ENCODE assay signal across 26 cellular contexts in the genomic region with DNA sequence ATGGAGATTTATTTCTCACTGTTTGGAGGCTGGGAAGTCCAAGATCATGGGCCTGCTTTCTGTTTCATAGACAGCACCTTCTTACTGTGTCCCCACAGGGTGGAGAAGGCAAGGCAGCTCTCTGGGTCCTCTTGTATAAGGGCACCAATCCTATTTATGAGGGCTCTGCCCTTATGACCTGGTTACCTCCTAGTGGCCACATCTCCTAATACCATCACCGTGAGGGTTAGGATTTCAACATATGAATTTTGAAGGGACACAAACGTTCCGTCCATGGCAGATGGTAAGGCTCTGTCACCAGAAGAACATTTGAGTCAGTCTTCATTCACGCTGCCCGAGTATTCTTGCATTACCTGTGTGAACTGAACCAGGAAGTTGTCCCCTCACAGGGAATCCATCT. TPM values are rescaled to one million over a fixed set of nuclear protein-coding genes. Genes with fewer than 3 reads are reported as not detected.
A peak's percentile ranks its signal among the peaks of the same experiment; 100 is the strongest.
DNase-seq lines count a peak whose midpoint lies in the region; ATAC-seq and TF ChIP-seq lines count a peak whose summit lies in the region.
"Had no signal": no experiment of that assay in that cellular context is flagged by ENCODE, and none has a peak within 500 bp of the region (broad histone marks: within the 10 kb centered on the region; RNA-seq: fewer than 3 reads in every experiment).

No MANE protein-coding gene starts in this region.

- H3K36me3 Mint-ChIP-seq in Caco-2 (ENCODE audit: insufficient read depth, unreplicated experiment) = no peaks in the 10 kb centered on the region
- H3K36me3 Mint-ChIP-seq: neural progenitor cell had no signal

- H3K79me2 ChIP-seq in OCI-LY7 (ENCODE audit: insufficient read depth, low read depth, low read length) = peaks cover 17% of the 10 kb centered on the region; the same call in 1 of the 2 replicates

- peak overlapping the region; percentile 36; the same call in 1 of the 2 replicates for H2AFZ ChIP-seq in OCI-LY7 (ENCODE audit: low read length)
- H2AFZ ChIP-seq: neural progenitor cell had no signal

- WGBS in right lobe of liver (ENCODE audit: insufficient coverage, low coverage, low lambda C conversion rate, missing lambda C conversion rate) = 72% methylated on average over 5 of the region's 5 CpGs

- peak overlapping the region; percentile 37 for H3K27ac Mint-ChIP-seq in Caco-2 (ENCODE audit: unreplicated experiment)
- H3K27ac Mint-ChIP-seq: activated CD4-positive, alpha-beta T cell treated with anti-CD3 and anti-CD28 coated beads, Interleukin-2, amount 10 ng/mL, durations not matched to agents 24 days and 14 days; activated naive CD8-positive, alpha-beta T cell treated with anti-CD3 and anti-CD28 coated beads, Interleukin-2, amount 50 U/mL, for 24 hours; CD4-positive, alpha-beta T cell; neural progenitor cell; progenitor cell of endocrine pancreas; T-helper 1 cell treated with Interleukin-12 subunit alpha and Interleukin-12 subunit beta and Interleukin-4 antibody, amounts not matched to agents 30 μg/mL and 1 μg/mL, for 36 hours had no signal

- no peaks in the 10 kb centered on the region for H3K9me3 Mint-ChIP-seq in Caco-2 (ENCODE audit: unreplicated experiment)
- H3K9me3 Mint-ChIP-seq: activated CD4-positive, alpha-beta T cell treated with anti-CD3 and anti-CD28 coated beads, Interleukin-2, amount 10 ng/mL, durations not matched to agents 24 days and 14 days; activated naive CD8-positive, alpha-beta T cell treated with anti-CD3 and anti-CD28 coated beads, Interleukin-2, amount 50 U/mL, for 24 hours; CD4-positive, alpha-beta T cell; neural progenitor cell; T-helper 1 cell treated with Interleukin-12 subunit alpha and Interleukin-12 subunit beta and Interleukin-4 antibody, amounts not matched to agents 30 μg/mL and 1 μg/mL, for 36 hours had no signal

- H3K4me2 ChIP-seq in OCI-LY7 (ENCODE audit: low read length) = peak overlapping the region; percentile 66
- H3K4me2 ChIP-seq: neural progenitor cell had no signal

- no peaks in the 10 kb centered on the region for H4K20me1 ChIP-seq in OCI-LY7 (ENCODE audit: insufficient read depth, low read length)

- BruUV-seq in Caco-2 (replicated peaks; lab: Mats Ljungman, UMichigan) = no TSS peak
- BruUV-seq in OCI-LY7 (replicated peaks; lab: Mats Ljungman, UMichigan) = no TSS peak

- H3K4me3 ChIP-seq in Caco-2 (ENCODE audit: low read depth, low read length) (no peak overlapping the region), OCI-LY7 (ENCODE audit: low read depth, low read length, poor library complexity, severe bottlenecking) (peak overlapping the region; percentile 39), right lobe of liver (no peak overlapping the region)
- H3K4me3 ChIP-seq: body of pancreas, lower lobe of right lung, neural progenitor cell, SJSA1 had no signal

- no peak for ATAC-seq in right lobe of liver
- no peak for ATAC-seq in GM21423 (IDR thresholded peaks at IDR 0.05; ENCODE audit: unreplicated experiment)
- no peak for ATAC-seq in HG03571 (IDR thresholded peaks at IDR 0.05; ENCODE audit: unreplicated experiment)
- ATAC-seq: body of pancreas, esophagus mucosa, HCT116, lower lobe of right lung had no signal

- in situ Hi-C loops in GM13977 (cut with MboI; ENCODE audit: low pct_unique_long_range_greater_than_20kb, low sequenced_read_pairs, unreplicated experiment) = no loop called here

- H3K27me3 ChIP-seq in Caco-2 (replicated peaks; ENCODE audit: control insufficient read depth, insufficient read depth, low read length) = no peaks in the 10 kb centered on the region
- no peaks in the 10 kb centered on the region for H3K27me3 ChIP-seq in right lobe of liver
- H3K27me3 ChIP-seq: body of pancreas, neural progenitor cell, SJSA1 had no signal

- TF ChIP-seq CTCF in Caco-2 (IDR thresholded peaks at IDR 0.05; ENCODE audit: insufficient read depth in 1 of 2, low read depth in 1 of 2, low read length in 1 of 2, severe bottlenecking in 1 of 2, unreplicated experiment in 1 of 2) = no peak
- peak; percentile 1 for TF ChIP-seq CTCF in GM13977 (IDR thresholded peaks at IDR 0.05; ENCODE audit: extremely low read depth, insufficient read depth, missing control alignments)
- peak; percentile 64 for TF ChIP-seq CTCF in OCI-LY7 (conservative IDR thresholded peaks at IDR 0.05; ENCODE audit: low read length)
- TF ChIP-seq CTCF in right lobe of liver (IDR thresholded peaks at IDR 0.05) = no peak

- H3K27me3 Mint-ChIP-seq in Caco-2 (ENCODE audit: insufficient read depth, unreplicated experiment) = no peaks in the 10 kb centered on the region
- H3K27me3 Mint-ChIP-seq: activated CD4-positive, alpha-beta T cell treated with anti-CD3 and anti-CD28 coated beads, Interleukin-2, amount 10 ng/mL, durations not matched to agents 24 days and 14 days; progenitor cell of endocrine pancreas had no signal

- POLR2A ChIA-PET in Caco-2 (lab: Charles Lee) = no interaction called here
- POLR2A ChIA-PET in OCI-LY7 (lab: Charles Lee) = interaction anchor here (1.0 to 3.5 kb wide), 8 partner anchors 7 to 157 kb away, joined by 3 to 35 read pairs (median 4); no protein-coding TSS in a partner anchor

- intact Hi-C loops in Caco-2 (cut with micrococcal nuclease; ENCODE audit: unreplicated experiment) (no loop called here), OCI-LY7 (cut with micrococcal nuclease; ENCODE audit: unreplicated experiment) (loop anchor here (1.0 kb wide), 1 partner anchor 149 kb away; the partner anchor contains the start of gene DAP), right lobe of liver (cut with DNase I) (no loop called here)

- no peaks in the 10 kb centered on the region for H3K36me3 ChIP-seq in Caco-2 (ENCODE audit: control insufficient read depth, insufficient read depth, low read length)
- H3K36me3 ChIP-seq in OCI-LY7 (ENCODE audit: insufficient read depth, low read length) = peaks cover 4% of the 10 kb centered on the region; the same call in 1 of the 2 replicates
- H3K36me3 ChIP-seq in right lobe of liver = no peaks in the 10 kb centered on the region
- H3K36me3 ChIP-seq: lower lobe of right lung, neural progenitor cell had no signal

- H3K9me2 ChIP-seq in OCI-LY7 (ENCODE audit: insufficient read depth, low read length) = no peaks in the 10 kb centered on the region

- no peak for DNase-seq in Caco-2
- DNase-seq in GM13977 (ENCODE audit: low spot score) = no peak
- DNase-seq in OCI-LY7 (ENCODE audit: low spot score) = peak; percentile 57
- DNase-seq in right lobe of liver = no peak
- no peak for DNase-seq in NCI-H2171 (lab: John Stamatoyannopoulos, UW)
- no peak for DNase-seq in NCI-H226
- DNase-seq: activated CD4-positive, alpha-beta T cell treated with anti-CD3 and anti-CD28 coated beads, Interleukin-2, amount 10 ng/mL, durations not matched to agents 24 days and 14 days; activated naive CD8-positive, alpha-beta T cell treated with anti-CD3 and anti-CD28 coated beads, Interleukin-2, amount 50 U/mL, for 24 hours; body of pancreas; CD4-positive, alpha-beta T cell; DMS153; effector CD8-positive, alpha-beta T cell; hypothalamus; lower lobe of right lung; NCI-H1105 treated with DMSO at 0.1 percent for 48 hours; NCI-H2081 treated with DMSO at 0.1 percent for 48 hours; NK-92 treated with Interleukin-12 subunit alpha and Interleukin-12 subunit beta, amount 100 ng/mL, for 24 hours; substantia nigra had no signal

- H3K4me1 ChIP-seq in Caco-2 (peaks cover 16% of the 10 kb centered on the region), OCI-LY7 (ENCODE audit: insufficient read depth, low read length, poor library complexity, severe bottlenecking) (peaks cover 79% of the 10 kb centered on the region), right lobe of liver (peaks cover 0 to 16% (median 5%) of the 10 kb centered on the region in 4 donors)
- H3K4me1 ChIP-seq: body of pancreas had no signal

- no peak for TF ChIP-seq POLR2A in right lobe of liver (IDR thresholded peaks at IDR 0.05)

- H3K27ac ChIP-seq in OCI-LY7 (ENCODE audit: low read depth, low read length, poor library complexity, severe bottlenecking) = peak overlapping the region; percentile 77
- H3K27ac ChIP-seq in right lobe of liver = peak overlapping the region in 2 of 3 donors; percentile 82 to 83
- H3K27ac ChIP-seq: body of pancreas, lower lobe of right lung, neural progenitor cell, SJSA1 had no signal

- no peaks in the 10 kb centered on the region; the same call in 1 of the 2 replicates for H3K9me3 ChIP-seq in Caco-2
- no peaks in the 10 kb centered on the region for H3K9me3 ChIP-seq in OCI-LY7 (ENCODE audit: low read length)
- H3K9me3 ChIP-seq in right lobe of liver = no peaks in the 10 kb centered on the region
- H3K9me3 ChIP-seq: body of pancreas, lower lobe of right lung, SJSA1 had no signal

- H3K4me1 Mint-ChIP-seq in Caco-2 (ENCODE audit: low read depth, unreplicated experiment) = peaks cover 12% of the 10 kb centered on the region

- CTCF ChIA-PET in Caco-2 (lab: Charles Lee) (no interaction called here), OCI-LY7 (lab: Charles Lee; ENCODE audit: unreplicated experiment) (interaction anchor here (1.4 kb wide), 1 partner anchor 15 kb away, joined by 5 read pairs; no protein-coding TSS in a partner anchor)

- no peak overlapping the region for H3K4me3 Mint-ChIP-seq in Caco-2 (ENCODE audit: unreplicated experiment)
- H3K4me3 Mint-ChIP-seq: activated CD4-positive, alpha-beta T cell treated with anti-CD3 and anti-CD28 coated beads, Interleukin-2, amount 10 ng/mL, durations not matched to agents 24 days and 14 days; activated naive CD8-positive, alpha-beta T cell treated with anti-CD3 and anti-CD28 coated beads, Interleukin-2, amount 50 U/mL, for 24 hours; CD4-positive, alpha-beta T cell; neural progenitor cell; T-helper 1 cell treated with Interleukin-12 subunit alpha and Interleukin-12 subunit beta and Interleukin-4 antibody, amounts not matched to agents 30 μg/mL and 1 μg/mL, for 36 hours had no signal

RNA-seq across cellular contexts. Expression of gene ANKRD33B, which starts 48.4 kb away (rescaled TPM):
- total RNA-seq in Caco-2 (2022) (22.8 and 25.3 TPM in 2 replicates), OCI-LY7 (2022) (10.1 and 11.4 TPM in 2 replicates), right lobe of liver (1 to 10 TPM in 1 of 6 experiments, under 1 TPM in 5; 0.16 to 1.3 (median 0.29) TPM)
- 5.6 TPM in 2 replicates for total RNA-seq in OCI-LY7 (2014; rRNA removed; shearing (Covaris generic))

Comparison
In these comparisons a context has a peak if more than half of its experiments do, and no peak if none do; other contexts are left out.
1. CTCF ChIP-seq: peak in GM13977 (single experiment) and OCI-LY7 (single experiment); none in Caco-2 (0 of 2) and right lobe of liver (0 of 4).